Comparison of ENCODE assay signal across 10 cellular contexts in the genomic region with DNA sequence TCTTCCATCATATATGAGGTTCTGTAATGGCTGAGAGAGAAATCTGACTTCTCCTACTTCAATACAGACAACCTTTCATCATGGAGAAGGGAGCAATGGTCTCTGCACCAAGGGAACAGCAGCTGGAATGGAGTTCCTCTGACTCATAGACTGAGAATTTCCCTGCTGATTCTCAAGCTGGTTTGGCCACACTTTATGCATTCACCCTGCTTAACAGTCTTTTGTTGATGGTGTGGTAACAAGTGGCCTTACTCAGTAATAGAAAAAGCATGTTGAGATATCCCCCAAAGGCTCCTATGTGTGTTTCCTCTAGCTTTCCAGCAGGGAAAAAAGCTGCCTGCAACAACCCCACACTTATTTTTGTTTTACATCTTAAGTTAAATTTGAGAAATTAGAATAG.
DNase-seq lines count a peak whose midpoint lies in the region; ATAC-seq and TF ChIP-seq lines count a peak whose summit lies in the region.
"Had no signal": no experiment of that assay in that cellular context is flagged by ENCODE, and none has a peak within 500 bp of the region (broad histone marks: within the 10 kb centered on the region; RNA-seq: fewer than 3 reads in every experiment).

No MANE protein-coding gene starts in this region.

- peak; percentile 100 for DNase-seq in AG10803 (ENCODE audit: low read depth)
- peak; percentile 97 for DNase-seq in M059J (ENCODE audit: low read depth)
- DNase-seq in epidermal melanocyte (ENCODE audit: insufficient read length, low spot score), result peak; percentile 40
- no peak for DNase-seq in mucosa of descending colon
- no peak for DNase-seq in MV-4-11 (lab: John Stamatoyannopoulos, UW)
- DNase-seq: central memory CD4-positive, alpha-beta T cell; natural killer cell had no signal

- peak; percentile 48 for ATAC-seq in mucosa of descending colon
- ATAC-seq in GM21529 (IDR thresholded peaks at IDR 0.05; ENCODE audit: unreplicated experiment), result no peak
- no peak for ATAC-seq in GM21423 (IDR thresholded peaks at IDR 0.05; ENCODE audit: unreplicated experiment)
- ATAC-seq in HG02759 (IDR thresholded peaks at IDR 0.05; ENCODE audit: unreplicated experiment), result no peak
- ATAC-seq: natural killer cell had no signal

- intact Hi-C loops in mucosa of descending colon (cut with DNase I, micrococcal nuclease), result no loop called here

- TF ChIP-seq CTCF in AG10803 (conservative IDR thresholded peaks at IDR 0.05; ENCODE audit: low read length) (peak; percentile 42), mucosa of descending colon (IDR thresholded peaks at IDR 0.05) (no peak)

- H3K4me3 ChIP-seq in AG10803 (ENCODE audit: low read length) (no peak overlapping the region), mucosa of descending colon (no peak overlapping the region)

- no peaks in the 10 kb centered on the region for H3K9me3 ChIP-seq in mucosa of descending colon

- no peaks in the 10 kb centered on the region for H3K4me1 ChIP-seq in mucosa of descending colon (ENCODE audit: low read depth)

- H3K36me3 ChIP-seq in mucosa of descending colon (ENCODE audit: low read depth), result no peaks in the 10 kb centered on the region

Comparison
In these comparisons a context has a peak if more than half of its experiments do, and no peak if none do; other contexts are left out.
1. DNase-seq: peak in AG10803 (single experiment), M059J (single experiment) and epidermal melanocyte (single experiment); none in mucosa of descending colon (0 of 3) and MV-4-11 (single experiment).